Comparison of ENCODE assay signal across 7 cellular contexts in genomic region chr19:45090598-45090997, GRCh38. TPM values are rescaled to one million over a fixed set of nuclear protein-coding genes. Genes with fewer than 3 reads are reported as not detected.
DNase-seq lines count a peak whose midpoint lies in the region; ATAC-seq and TF ChIP-seq lines count a peak whose summit lies in the region.
"Had no signal": no experiment of that assay in that cellular context is flagged by ENCODE, and none has a peak within 500 bp of the region (broad histone marks: within the 10 kb centered on the region; RNA-seq: fewer than 3 reads in every experiment).

No MANE protein-coding gene starts in this region.

- no peaks in the 10 kb centered on the region for H3K27me3 Mint-ChIP-seq in CD4-positive, alpha-beta memory T cell
- no peaks in the 10 kb centered on the region for H3K27me3 Mint-ChIP-seq in nephron (ENCODE audit: low read depth)

- H3K9me3 ChIP-seq in CD4-positive, alpha-beta memory T cell (ENCODE audit: control insufficient read depth in 1 of 2, low read length in 2 of 2), result no peaks in the 10 kb centered on the region

- H3K36me3 Mint-ChIP-seq in CD4-positive, alpha-beta memory T cell, result peaks cover 5 to 30% of the 10 kb centered on the region in 2 donors
- peaks cover 19% of the 10 kb centered on the region for H3K36me3 Mint-ChIP-seq in nephron (ENCODE audit: low read depth)

- CTCF ChIA-PET in CD4-positive, alpha-beta memory T cell (lab: Charles Lee; ENCODE audit: partially characterized antibody), result interaction anchor here (1.7 kb wide), 1 partner anchor 62 kb away, joined by 4 read pairs; no protein-coding TSS in a partner anchor

- POLR2A ChIA-PET in CD4-positive, alpha-beta memory T cell (lab: Charles Lee; ENCODE audit: partially characterized antibody), result interaction anchor here (1.0 to 5.0 kb wide), 3 partner anchors 13 to 89 kb away, joined by 3 to 106 read pairs (median 58); partner anchors contain the start of genes BLOC1S3, GEMIN7, TRAPPC6A and ZNF296

- peaks cover 0 to 2% (median 0%) of the 10 kb centered on the region in 8 donors for H3K9me3 Mint-ChIP-seq in CD4-positive, alpha-beta memory T cell
- H3K9me3 Mint-ChIP-seq in nephron, result no peaks in the 10 kb centered on the region

- H3K27ac Mint-ChIP-seq in CD4-positive, alpha-beta memory T cell, result peak overlapping the region in 3 of 7 donors; percentile 35 to 99 (median 38)
- H3K27ac Mint-ChIP-seq in nephron, result peak overlapping the region; percentile 99 to 100 (median 100)

- TF ChIP-seq CTCF in brain microvascular endothelial cell (IDR thresholded peaks at IDR 0.05; ENCODE audit: low read depth, low read length, missing control alignments) (no peak), nephron (IDR thresholded peaks at IDR 0.05; ENCODE audit: unreplicated experiment in 3 of 3) (no peak)

- peak overlapping the region; percentile 80 for H3K27ac ChIP-seq in CD4-positive, alpha-beta memory T cell (ENCODE audit: low read depth, low read length)
- no peak overlapping the region for H3K27ac ChIP-seq in brain microvascular endothelial cell

- H3K4me3 ChIP-seq in CD4-positive, alpha-beta memory T cell (ENCODE audit: low read length in 2 of 2), result no peak overlapping the region
- H3K4me3 ChIP-seq in brain microvascular endothelial cell (ENCODE audit: low read depth, low read length), result peak overlapping the region; percentile 53

- no peak for DNase-seq in CD4-positive, alpha-beta memory T cell
- no peak for DNase-seq in brain microvascular endothelial cell
- no peak for DNase-seq in GDM1 (lab: John Stamatoyannopoulos, UW)
- no peak for DNase-seq in NCI-H524 treated with DMSO at 0.1 percent for 48 hours (lab: John Stamatoyannopoulos, UW)
- DNase-seq: activated gamma-delta T cell had no signal

- in situ Hi-C loops in brain microvascular endothelial cell (cut with HindIII; ENCODE audit: low pct_ligation_motif_present, low sequenced_read_pairs), result no loop called here

- H3K4me1 Mint-ChIP-seq in CD4-positive, alpha-beta memory T cell, result peaks cover 27 to 64% (median 45%) of the 10 kb centered on the region in 4 donors
- peaks cover 24% of the 10 kb centered on the region for H3K4me1 Mint-ChIP-seq in nephron

- H3K4me3 Mint-ChIP-seq in CD4-positive, alpha-beta memory T cell, result peak overlapping the region in 4 of 8 donors; percentile 7 to 92 (median 26)
- peak overlapping the region; percentile 95 to 99 (median 96) for H3K4me3 Mint-ChIP-seq in nephron

- H3K27me3 ChIP-seq in CD4-positive, alpha-beta memory T cell (ENCODE audit: insufficient read depth, low read length), result no peaks in the 10 kb centered on the region
- no peaks in the 10 kb centered on the region for H3K27me3 ChIP-seq in brain microvascular endothelial cell (replicated peaks)

- H3K36me3 ChIP-seq in CD4-positive, alpha-beta memory T cell (ENCODE audit: insufficient read depth, low read length), result peaks cover 6% of the 10 kb centered on the region
- peaks cover 11% of the 10 kb centered on the region for H3K36me3 ChIP-seq in brain microvascular endothelial cell (replicated peaks)

- H3K4me1 ChIP-seq in CD4-positive, alpha-beta memory T cell (ENCODE audit: insufficient read depth, low read length), result peaks cover 57% of the 10 kb centered on the region

- ATAC-seq in GM19395 (IDR thresholded peaks at IDR 0.05; ENCODE audit: unreplicated experiment), result no peak

- intact Hi-C loops in CD4-positive, alpha-beta memory T cell (cut with micrococcal nuclease), result loop anchor here (5.0 kb wide), 1 partner anchor 642 kb away; the partner anchor contains the start of genes FBXO46 and MEIOSIN

RNA-seq across cellular contexts. Expression of gene PPP1R37, which starts 2.4 kb away (rescaled TPM):
- total RNA-seq in CD4-positive, alpha-beta memory T cell, result 10 to 100 TPM; 25.2 to 26.2 TPM
- polyA plus RNA-seq in CD4-positive, alpha-beta memory T cell, result 1 to 10 TPM in 1 of 2 donors, under 1 TPM in 1; 0.31 to 1.4 TPM

RNA-seq across cellular contexts. Expression of gene GEMIN7, which starts 11.5 kb away (rescaled TPM):
- 10 to 100 TPM; 15.9 to 17.6 TPM for total RNA-seq in CD4-positive, alpha-beta memory T cell
- polyA plus RNA-seq in CD4-positive, alpha-beta memory T cell, result 10 to 100 TPM; 34.9 to 75.3 TPM

RNA-seq across cellular contexts. Expression of gene ZNF296, which starts 14.3 kb away (rescaled TPM):
- total RNA-seq in CD4-positive, alpha-beta memory T cell, result 1 to 10 TPM; 1.7 to 1.9 TPM
- polyA plus RNA-seq in CD4-positive, alpha-beta memory T cell, result 1 to 10 TPM in 1 of 2 donors, under 1 TPM in 1; 0.98 to 3.2 TPM

RNA-seq across cellular contexts. Expression of gene CLASRP, which starts 51.8 kb away (rescaled TPM):
- 100 to 1,000 TPM; 156 to 163 TPM for total RNA-seq in CD4-positive, alpha-beta memory T cell
- polyA plus RNA-seq in CD4-positive, alpha-beta memory T cell, result 10 to 100 TPM in 1 of 2 donors, 1 to 10 TPM in 1; 3.8 to 12.7 TPM
